Comparison of ENCODE assay signal across 18 cellular contexts in genomic region chr6:4929319-4929718, GRCh38.
"Had no signal": no experiment of that assay in that cellular context is flagged by ENCODE, and none has a peak within 500 bp of the region (broad histone marks: within the 10 kb centered on the region; RNA-seq: fewer than 3 reads in every experiment).

No MANE protein-coding gene starts in this region.

- H3K36me3 ChIP-seq: colonic mucosa, esophagus squamous epithelium, gastroesophageal sphincter, prostate gland, transverse colon, vagina had no signal

- H3K27ac ChIP-seq: colonic mucosa, esophagus squamous epithelium, gastroesophageal sphincter, prostate gland, vagina, VCaP had no signal

- FAIRE-seq: keratinocyte, small intestine had no signal

- H3K27me3 ChIP-seq: colonic mucosa, esophagus squamous epithelium, gastroesophageal sphincter, transverse colon, vagina had no signal

- DNase-seq: activated CD4-positive, alpha-beta T cell treated with anti-CD3 and anti-CD28 coated beads for 1 hour; activated CD4-positive, alpha-beta T cell treated with anti-CD3 and anti-CD28 coated beads, Interleukin-2, amount 50 U/mL, for 48 hours; activated naive CD4-positive, alpha-beta T cell treated with anti-CD3 and anti-CD28 coated beads, Interleukin-2, amount 10 ng/mL, durations not matched to agents 7 days and 5 days; colonic mucosa; esophagus squamous epithelium; nucleus accumbens; right cardiac atrium; small intestine; stimulated activated CD4-positive, alpha-beta T cell treated with anti-CD3 and anti-CD28 coated beads, Interleukin-4, amount 100 ng/mL, for 4 hours; stimulated activated CD8-positive, alpha-beta memory T cell treated with anti-CD3 and anti-CD28 coated beads, Interleukin-4, amount 100 ng/mL, for 48 hours; stimulated activated naive CD8-positive, alpha-beta T cell treated with anti-CD3 and anti-CD28 coated beads, Interleukin-15, Interleukin-2, amounts not matched to agents 100 U/mL and 50 U/mL, for 24 hours; transverse colon had no signal

- H3K9me3 ChIP-seq: colonic mucosa, esophagus squamous epithelium, gastroesophageal sphincter, prostate gland, transverse colon, vagina had no signal

- ATAC-seq: gastroesophageal sphincter; left lobe of liver; right cardiac atrium; stimulated activated naive CD8-positive, alpha-beta T cell treated with anti-CD3 and anti-CD28 coated beads, Interleukin-15, Interleukin-2, amounts not matched to agents 100 U/mL and 50 U/mL, for 24 hours had no signal

- H3K4me1 ChIP-seq: prostate gland had no signal

- H3K4me3 ChIP-seq: colonic mucosa, esophagus squamous epithelium, gastroesophageal sphincter, prostate gland, transverse colon, vagina had no signal
